36 cellular contexts compared by ENCODE assay signal in genomic region chr19:13926715-13927114, GRCh38. TPM values are rescaled to one million over a fixed set of nuclear protein-coding genes. Genes with fewer than 3 reads are reported as not detected.
DNase-seq lines count a peak whose midpoint lies in the region; ATAC-seq and TF ChIP-seq lines count a peak whose summit lies in the region.
"Had no signal": no experiment of that assay in that cellular context is flagged by ENCODE, and none has a peak within 500 bp of the region (broad histone marks: within the 10 kb centered on the region; RNA-seq: fewer than 3 reads in every experiment).

No MANE protein-coding gene starts in this region.

- H3K4me1 ChIP-seq in heart left ventricle (peaks cover 0 to 16% (median 2%) of the 10 kb centered on the region in 12 donors), upper lobe of right lung (peaks cover 3% of the 10 kb centered on the region)
- H3K4me1 ChIP-seq: adrenal gland, pancreas, testis, uterus had no signal

- H3K9me3 ChIP-seq in heart left ventricle = no peaks in the 10 kb centered on the region
- H3K9me3 ChIP-seq in upper lobe of right lung = no peaks in the 10 kb centered on the region
- H3K9me3 ChIP-seq: adrenal gland, esophagus muscularis mucosa, pancreas, SK-N-SH, testis, uterus had no signal

- 64 to 77% (median 74%) methylated on average over 8 of the region's 8 CpGs for WGBS in heart left ventricle, 4 donors

- ATAC-seq in heart left ventricle (peak; percentile 33 to 84 (median 56)), Right ventricle myocardium inferior (no peak), left lobe of liver (peak; percentile 49), upper lobe of right lung (peak; percentile 59), HG03457 (IDR thresholded peaks at IDR 0.05; ENCODE audit: unreplicated experiment) (no peak)
- ATAC-seq: activated T-cell treated with anti-CD3 and anti-CD28 coated beads, Interleukin-2, amount 50 U/mL, for 72 hours; GM12878; natural killer cell; pancreas; WTC11 had no signal

- H3K27ac ChIP-seq in heart left ventricle (peak overlapping the region in 9 of 12 donors; percentile 24 to 84 (median 72)), upper lobe of right lung (peak overlapping the region; percentile 55)
- H3K27ac ChIP-seq: adrenal gland, pancreas, testis, uterus had no signal

- no peak for TF ChIP-seq POLR2A in heart left ventricle (IDR thresholded peaks at IDR 0.05)

- H3K36me3 ChIP-seq in heart left ventricle (peaks cover 0 to 74% (median 59%) of the 10 kb centered on the region in 9 donors), upper lobe of right lung (peaks cover 45% of the 10 kb centered on the region)
- H3K36me3 ChIP-seq: uterus had no signal

- peak in 1 of 5 donors; percentile 57 for DNase-seq in heart left ventricle
- no peak for DNase-seq in Right ventricle myocardium inferior (ENCODE audit: missing footprints)
- DNase-seq in UCSD-AML1 (lab: John Stamatoyannopoulos, UW; ENCODE audit: unreplicated experiment) = peak; percentile 42
- DNase-seq in left lobe of liver (ENCODE audit: low spot score) = no peak
- no peak for DNase-seq in upper lobe of right lung
- DNase-seq in RKO (ENCODE audit: low spot score) = no peak
- DNase-seq in H4 (ENCODE audit: low spot score) = no peak
- DNase-seq: activated CD4-positive, alpha-beta T cell treated with anti-CD3 and anti-CD28 coated beads, Interleukin-2, amount 10 ng/mL, durations not matched to agents 7 days and 5 days; activated T-cell treated with anti-CD3 and anti-CD28 coated beads, Interleukin-2, amount 50 U/mL, for 72 hours; adrenal gland; AML-193; CD4-positive, alpha-beta memory T cell; cerebellar nuclear complex; dorsolateral prefrontal cortex; foreskin fibroblast; GOT3; head of caudate nucleus; KBM-7; natural killer cell; NCI-H2029; NCI-H526; OCI-M1; pancreas; T-helper 2 cell; testis; uterus had no signal

- TF ChIP-seq CTCF in heart left ventricle (IDR thresholded peaks at IDR 0.05) = no peak
- no peak for TF ChIP-seq CTCF in upper lobe of right lung (IDR thresholded peaks at IDR 0.05)

- H3K4me3 ChIP-seq in heart left ventricle (no peak overlapping the region), upper lobe of right lung (no peak overlapping the region)
- H3K4me3 ChIP-seq: adrenal gland, dorsolateral prefrontal cortex, esophagus muscularis mucosa, GM12878, lung, pancreas, smooth muscle cell, testis, uterus had no signal

- intact Hi-C loops in heart left ventricle (cut with DNase I) = no loop called here
- intact Hi-C loops in Right ventricle myocardium inferior (cut with DNase I) = no loop called here
- intact Hi-C loops in upper lobe of right lung (cut with DNase I) = no loop called here

- H3K27me3 ChIP-seq in heart left ventricle = no peaks in the 10 kb centered on the region
- H3K27me3 ChIP-seq in upper lobe of right lung = no peaks in the 10 kb centered on the region
- H3K27me3 ChIP-seq: adrenal gland, dorsolateral prefrontal cortex, esophagus muscularis mucosa, pancreas, testis, uterus had no signal

RNA-seq across cellular contexts. Expression of gene PODNL1, which starts 11.5 kb away (rescaled TPM):
- total RNA-seq in heart left ventricle = 1 to 10 TPM in 5 of 9 donors, under 1 TPM in 3, not detected in 1; 0.36 to 6.3 (median 1.5) TPM
- 1 to 10 TPM; 1.6 to 1.7 TPM for polyA plus RNA-seq in heart left ventricle
- 2.5 TPM for total RNA-seq in Right ventricle myocardium inferior
- not detected for total RNA-seq in left lobe of liver
- total RNA-seq in upper lobe of right lung = 2.8 TPM
- total RNA-seq in H4 (2014; rRNA removed; shearing (Covaris generic)) = 2.9 and 4.9 TPM in 2 replicates
- total RNA-seq: A673; CD4-positive, alpha-beta memory T cell; GM12878 had no signal
- polyA plus RNA-seq: CD4-positive, alpha-beta memory T cell had no signal

RNA-seq across cellular contexts. Expression of gene CC2D1A, which starts 20.7 kb away (rescaled TPM):
- total RNA-seq in heart left ventricle = 10 to 100 TPM; 14.4 to 36.3 (median 19.2) TPM
- polyA plus RNA-seq in heart left ventricle = 10 to 100 TPM; 19.5 to 29.2 TPM
- 18.7 TPM for total RNA-seq in Right ventricle myocardium inferior
- total RNA-seq in left lobe of liver = 24.9 TPM
- 28.9 TPM for total RNA-seq in upper lobe of right lung
- total RNA-seq in H4 (2014; rRNA removed; shearing (Covaris generic)) = 13.5 and 14.9 TPM in 2 replicates

RNA-seq across cellular contexts. Expression of gene BRME1, which starts 20.8 kb away (rescaled TPM):
- total RNA-seq in heart left ventricle (1 to 10 TPM in 1 of 9 donors, under 1 TPM in 6, not detected in 2; 0.23 to 1.2 (median 0.70) TPM), Right ventricle myocardium inferior (0.76 TPM), left lobe of liver (1.3 TPM), upper lobe of right lung (2.0 TPM)
- polyA plus RNA-seq in heart left ventricle = 1 to 10 TPM in 1 of 2 donors, under 1 TPM in 1; 0.46 to 1.2 TPM
- total RNA-seq in H4 (2014; rRNA removed; shearing (Covaris generic)) = 2.3 and 5.3 TPM in 2 replicates

RNA-seq across cellular contexts. Expression of gene DCAF15, which starts 25.6 kb away (rescaled TPM):
- total RNA-seq in heart left ventricle (10 to 100 TPM in 8 of 9 donors, 1 to 10 TPM in 1; 8.4 to 21.4 (median 17.6) TPM), Right ventricle myocardium inferior (18.0 TPM), left lobe of liver (11.4 TPM), upper lobe of right lung (35.1 TPM)
- polyA plus RNA-seq in heart left ventricle = 10 to 100 TPM; 24.3 to 25.8 TPM
- total RNA-seq in H4 (2014; rRNA removed; shearing (Covaris generic)) = 13.8 and 14.2 TPM in 2 replicates

RNA-seq across cellular contexts. Expression of gene NANOS3, which starts 49.8 kb away (rescaled TPM):
- 1 to 10 TPM in 3 of 9 donors, under 1 TPM in 1, not detected in 5; 0.83 to 1.3 (median 1.1) TPM for total RNA-seq in heart left ventricle
- polyA plus RNA-seq in heart left ventricle = 1 to 10 TPM in 1 of 2 donors, under 1 TPM in 1; 0.36 to 1.7 TPM
- 0.68 TPM for total RNA-seq in Right ventricle myocardium inferior
- not detected for total RNA-seq in left lobe of liver
- not detected for total RNA-seq in upper lobe of right lung
- not detected in 2 replicates for total RNA-seq in H4 (2014; rRNA removed; shearing (Covaris generic))
- total RNA-seq: CD4-positive, alpha-beta memory T cell; esophagus muscularis mucosa; MCF 10A; renal cortical epithelial cell; smooth muscle cell had no signal
- polyA plus RNA-seq: CD4-positive, alpha-beta memory T cell had no signal

Comparison
In these comparisons a context has a peak if more than half of its experiments do, and no peak if none do; other contexts are left out.
1. ATAC-seq: peak in heart left ventricle (4 of 4), left lobe of liver (single experiment) and upper lobe of right lung (single experiment); none in Right ventricle myocardium inferior (single experiment) and HG03457 (single experiment).